Comparison of ENCODE assay signal across 18 cellular contexts in genomic region chr15:71254503-71254902, GRCh38.
A peak's percentile ranks its signal among the peaks of the same experiment; 100 is the strongest.
DNase-seq lines count a peak whose midpoint lies in the region; ATAC-seq and TF ChIP-seq lines count a peak whose summit lies in the region.
"Had no signal": no experiment of that assay in that cellular context is flagged by ENCODE, and none has a peak within 500 bp of the region (broad histone marks: within the 10 kb centered on the region; RNA-seq: fewer than 3 reads in every experiment).

No MANE protein-coding gene starts in this region.

- no peak overlapping the region for H3K18ac ChIP-seq in neuronal stem cell (ENCODE audit: low read length)

- H2BK5ac ChIP-seq in neuronal stem cell (ENCODE audit: low read length): no peak overlapping the region

- CTCF ChIA-PET in AG04450 (lab: Charles Lee): no interaction called here

- no peak overlapping the region for H3K4me3 Mint-ChIP-seq in stimulated activated naive B cell treated with anti-CD40 and anti-IgM and Interleukin-4, amounts not matched to agents 10 μg/mL and 1 μg/mL and 100 μg/mL, for 72 hours
- H3K4me3 Mint-ChIP-seq: CD4-positive, alpha-beta memory T cell had no signal

- H3K79me1 ChIP-seq in neuronal stem cell (ENCODE audit: low read depth, low read length): no peaks in the 10 kb centered on the region

- peak overlapping the region; percentile 64 for H2BK120ac ChIP-seq in neuronal stem cell (ENCODE audit: low read depth, low read length)

- H3K4ac ChIP-seq in neuronal stem cell (ENCODE audit: low read length): no peak overlapping the region

- no peak overlapping the region for H4K91ac ChIP-seq in neuronal stem cell (ENCODE audit: low read depth, low read length, poor library complexity)

- no peak overlapping the region for H2AFZ ChIP-seq in neuronal stem cell (ENCODE audit: low read length)

- H2BK15ac ChIP-seq in neuronal stem cell (ENCODE audit: low read length): no peak overlapping the region

- H2BK12ac ChIP-seq in neuronal stem cell (ENCODE audit: low read length): no peak overlapping the region

- no peaks in the 10 kb centered on the region for H3K9me3 Mint-ChIP-seq in stimulated activated naive B cell treated with anti-CD40 and anti-IgM and Interleukin-4, amounts not matched to agents 10 μg/mL and 1 μg/mL and 100 μg/mL, for 72 hours
- H3K9me3 Mint-ChIP-seq: CD4-positive, alpha-beta memory T cell had no signal

- ATAC-seq in heart right ventricle (peak; percentile 10 to 81 (median 57)), HG03565 (IDR thresholded peaks at IDR 0.05; ENCODE audit: unreplicated experiment) (no peak)
- no peak for ATAC-seq in stimulated activated naive B cell treated with anti-CD40 and anti-IgM and Interleukin-4, amounts not matched to agents 10 μg/mL and 1 μg/mL and 100 μg/mL, for 72 hours (replicated peaks)

- no peak overlapping the region for H3K4me2 ChIP-seq in neuronal stem cell (ENCODE audit: insufficient read depth, low read length, poor library complexity, severe bottlenecking)

- POLR2A ChIA-PET in AG04450 (lab: Yijun Ruan, JAX): no interaction called here

- H3K27ac Mint-ChIP-seq in stimulated activated naive B cell treated with anti-CD40 and anti-IgM and Interleukin-4, amounts not matched to agents 10 μg/mL and 1 μg/mL and 100 μg/mL, for 72 hours: no peak overlapping the region
- H3K27ac Mint-ChIP-seq: CD4-positive, alpha-beta memory T cell had no signal

- H3K27ac ChIP-seq in AG04450 (ENCODE audit: low read depth, low read length) (peak overlapping the region; percentile 12), heart right ventricle (peak overlapping the region in 7 of 10 donors; percentile 24 to 69 (median 46)), neuronal stem cell (replicated peaks; ENCODE audit: low read length) (no peak overlapping the region)
- H3K27ac ChIP-seq: HL-60, SK-N-MC had no signal

- no peaks in the 10 kb centered on the region for H3K4me1 Mint-ChIP-seq in stimulated activated naive B cell treated with anti-CD40 and anti-IgM and Interleukin-4, amounts not matched to agents 10 μg/mL and 1 μg/mL and 100 μg/mL, for 72 hours
- H3K4me1 Mint-ChIP-seq: CD4-positive, alpha-beta memory T cell had no signal

- no peak overlapping the region for H3K23ac ChIP-seq in neuronal stem cell (ENCODE audit: low read depth, low read length, poor library complexity)

- H3K27me3 ChIP-seq in AG04450 (ENCODE audit: control insufficient read depth, insufficient read depth, low read length) (no peaks in the 10 kb centered on the region), heart right ventricle (no peaks in the 10 kb centered on the region), neuronal stem cell (ENCODE audit: control insufficient read depth in 3 of 3, insufficient read depth in 3 of 3, low read depth in 1 of 3, low read length in 3 of 3) (no peaks in the 10 kb centered on the region)
- H3K27me3 ChIP-seq: BE2C had no signal

- H3K36me3 ChIP-seq in heart right ventricle (peaks cover 0 to 27% (median 0%) of the 10 kb centered on the region in 9 donors), neuronal stem cell (replicated peaks in 1 of 2; ENCODE audit: control insufficient read depth in 2 of 2, insufficient read depth in 2 of 2, low read length in 2 of 2) (no peaks in the 10 kb centered on the region)
- H3K36me3 ChIP-seq: BE2C had no signal

- H4K8ac ChIP-seq in neuronal stem cell (ENCODE audit: low read depth, low read length): no peak overlapping the region

- no peaks in the 10 kb centered on the region for H3K36me3 Mint-ChIP-seq in stimulated activated naive B cell treated with anti-CD40 and anti-IgM and Interleukin-4, amounts not matched to agents 10 μg/mL and 1 μg/mL and 100 μg/mL, for 72 hours
- H3K36me3 Mint-ChIP-seq: CD4-positive, alpha-beta memory T cell had no signal

- DNase-seq in AG04450 (ENCODE audit: low read depth, low spot score): no peak
- DNase-seq in LHCN-M2 (ENCODE audit: low read depth): peak; percentile 39
- DNase-seq in heart right ventricle: no peak
- no peak for DNase-seq in neuronal stem cell (ENCODE audit: low spot score)
- DNase-seq in NAMALWA (ENCODE audit: low spot score): no peak
- DNase-seq in stimulated activated naive B cell treated with anti-CD40 and anti-IgM and Interleukin-4, amounts not matched to agents 10 μg/mL and 1 μg/mL and 100 μg/mL, for 72 hours: no peak
- no peak for DNase-seq in GOT3 (lab: John Stamatoyannopoulos, UW)
- DNase-seq: BE2C; Calu3; CD4-positive, alpha-beta memory T cell; DMS53; H7; NCI-H1417; NCI-H187 treated with DMSO at 0.1 percent for 48 hours; NCI-H774 had no signal

- no peak overlapping the region for H2AK5ac ChIP-seq in neuronal stem cell (ENCODE audit: low read depth, low read length)

- H3K9me3 ChIP-seq in AG04450 (ENCODE audit: control insufficient read depth, insufficient read depth, low read length) (no peaks in the 10 kb centered on the region), heart right ventricle (no peaks in the 10 kb centered on the region), neuronal stem cell (replicated peaks in 1 of 2; ENCODE audit: control insufficient read depth in 2 of 2, insufficient read depth in 1 of 2, low read depth in 1 of 2, low read length in 2 of 2) (no peaks in the 10 kb centered on the region)
- H3K9me3 ChIP-seq: BE2C had no signal

- peaks cover 0 to 18% of the 10 kb centered on the region in 2 donors for H3K27me3 Mint-ChIP-seq in stimulated activated naive B cell treated with anti-CD40 and anti-IgM and Interleukin-4, amounts not matched to agents 10 μg/mL and 1 μg/mL and 100 μg/mL, for 72 hours

- TF ChIP-seq CTCF in AG04450 (IDR thresholded peaks at IDR 0.05; ENCODE audit: low read depth, low read length) (no peak), heart right ventricle (IDR thresholded peaks at IDR 0.05) (no peak)

- no peak overlapping the region for H3K4me3 ChIP-seq in AG04450 (ENCODE audit: low read depth, low read length)
- no peak overlapping the region for H3K4me3 ChIP-seq in heart right ventricle
- H3K4me3 ChIP-seq in neuronal stem cell (ENCODE audit: low read length in 2 of 2): no peak overlapping the region
- H3K4me3 ChIP-seq: SK-N-MC had no signal

- H3K9ac ChIP-seq in neuronal stem cell (ENCODE audit: low read depth, low read length, poor library complexity): no peak overlapping the region

- intact Hi-C loops in heart right ventricle (cut with DNase I): no loop called here

- no peak overlapping the region for H3K14ac ChIP-seq in neuronal stem cell (ENCODE audit: low read length)

- 82 to 90% methylated on average over 3 of the region's 3 CpGs for WGBS in heart right ventricle, 2 donors
- WGBS in neuronal stem cell (ENCODE audit: extremely low coverage in 2 of 2, insufficient read length in 2 of 2, insufficient replicate concordance in 1 of 2), 2 donors: no CpG with 5 or more reads among the region's 3 CpGs

- peaks cover 6 to 53% (median 44%) of the 10 kb centered on the region in 9 donors for H3K4me1 ChIP-seq in heart right ventricle
- H3K4me1 ChIP-seq in neuronal stem cell (ENCODE audit: control insufficient read depth in 2 of 2, insufficient read depth in 1 of 2, low read depth in 1 of 2, low read length in 2 of 2): no peaks in the 10 kb centered on the region

Comparison
In these comparisons a context has a peak if more than half of its experiments do, and no peak if none do; other contexts are left out.
1. ATAC-seq: peak in heart right ventricle (8 of 8); none in HG03565 (single experiment) and stimulated activated naive B cell treated with anti-CD40 and anti-IgM and Interleukin-4, amounts not matched to agents 10 μg/mL and 1 μg/mL and 100 μg/mL, for 72 hours (0 of 2).